Comparison of ENCODE assay signal across 24 cellular contexts in the genomic region with DNA sequence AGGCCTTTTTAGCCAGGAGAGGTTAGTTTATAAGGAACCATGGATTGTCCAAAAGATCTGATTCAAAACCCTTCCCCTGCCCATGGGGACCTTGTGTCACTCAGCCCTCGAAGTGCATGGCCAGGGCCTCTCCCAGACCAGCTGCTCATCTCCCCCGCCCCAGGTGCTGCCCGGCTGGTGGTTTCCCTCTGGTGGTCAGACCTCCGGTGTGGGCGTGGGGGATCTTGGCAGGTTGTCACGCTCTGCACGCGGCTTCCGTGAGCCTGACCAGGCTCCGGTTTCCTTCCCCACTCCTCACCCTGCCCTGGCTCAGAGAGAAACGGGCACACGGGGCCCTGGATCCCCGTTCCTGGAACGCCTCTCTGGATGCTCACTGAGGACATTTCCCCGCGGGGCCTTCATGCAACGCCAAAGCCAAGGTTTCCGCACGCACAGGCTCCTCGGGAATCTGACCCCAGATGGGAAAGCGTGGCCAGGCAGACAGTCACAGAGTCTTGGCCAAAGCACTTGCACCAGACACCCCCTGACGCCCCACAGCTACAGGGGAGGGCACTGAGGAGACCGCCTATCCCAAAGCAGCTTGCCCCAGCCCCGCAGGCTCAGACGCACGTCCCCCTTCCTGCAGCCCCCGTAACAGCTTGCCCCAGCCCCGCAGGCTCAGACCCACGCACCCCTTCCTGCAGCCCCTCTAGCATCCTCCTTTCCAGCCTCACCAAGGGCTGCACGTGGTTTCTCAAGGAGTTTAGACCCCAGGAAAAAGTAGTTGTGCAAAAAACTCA.
"Had no signal": no experiment of that assay in that cellular context is flagged by ENCODE, and none has a peak within 500 bp of the region (broad histone marks: within the 10 kb centered on the region; RNA-seq: fewer than 3 reads in every experiment).

No MANE protein-coding gene starts in this region.

- FAIRE-seq: endometrium, pancreas had no signal

- H3K36me3 ChIP-seq: neutrophil, pancreas, right atrium auricular region, stomach, suprapubic skin, tibial nerve had no signal

- H3K27me3 ChIP-seq: pancreas, right atrium auricular region had no signal

- DNase-seq: activated CD4-positive, alpha-beta memory T cell treated with anti-CD3 and anti-CD28 coated beads, Interleukin-2, amount 10 ng/mL, durations not matched to agents 7 days and 5 days; activated CD4-positive, alpha-beta T cell treated with anti-CD3 and anti-CD28 coated beads, Interleukin-2, amount 10 ng/mL, durations not matched to agents 24 days and 14 days; activated CD8-positive, alpha-beta memory T cell treated with anti-CD3 and anti-CD28 coated beads, Interleukin-2, amount 10 ng/mL, durations not matched to agents 7 days and 5 days; activated gamma-delta T cell; activated T-cell treated with anti-CD3 and anti-CD28 coated beads for 4 hours; anterior cingulate cortex; effector CD4-positive, alpha-beta T cell; immature natural killer cell; left ventricle myocardium superior; mammary epithelial cell; natural killer cell; pancreas; psoas muscle; stimulated activated CD4-positive, alpha-beta T cell treated with anti-CD3 and anti-CD28 coated beads, Interleukin-2, amount 100 ng/mL, for 24 hours; stomach had no signal

- H3K27ac ChIP-seq: neutrophil, pancreas, psoas muscle, right atrium auricular region, skin epidermis, stomach, suprapubic skin, tibial nerve, VCaP had no signal

- H3K4me3 ChIP-seq: pancreas, psoas muscle, right atrium auricular region, skin epidermis, stomach, suprapubic skin, tibial nerve had no signal

- H3K9me3 ChIP-seq: neutrophil, pancreas, psoas muscle, right atrium auricular region, stomach, suprapubic skin, tibial nerve had no signal

- ATAC-seq: activated CD4-positive, CD25-positive, alpha-beta regulatory T cell treated with anti-CD3 and anti-CD28 coated beads, Interleukin-2, amount 50 U/mL, for 24 hours; activated CD8-positive, alpha-beta memory T cell treated with anti-CD3 and anti-CD28 coated beads, Interleukin-2, amount 10 ng/mL, durations not matched to agents 7 days and 5 days; left ventricle myocardium superior; natural killer cell; pancreas; stimulated activated memory B cell treated with anti-CD40 and anti-IgM and Interleukin-4, amounts not matched to agents 10 μg/mL and 1 μg/mL and 100 μg/mL, for 72 hours had no signal

- H3K4me1 ChIP-seq: pancreas, psoas muscle, right atrium auricular region had no signal
